Comparison of ENCODE assay signal across 18 cellular contexts in the genomic region with DNA sequence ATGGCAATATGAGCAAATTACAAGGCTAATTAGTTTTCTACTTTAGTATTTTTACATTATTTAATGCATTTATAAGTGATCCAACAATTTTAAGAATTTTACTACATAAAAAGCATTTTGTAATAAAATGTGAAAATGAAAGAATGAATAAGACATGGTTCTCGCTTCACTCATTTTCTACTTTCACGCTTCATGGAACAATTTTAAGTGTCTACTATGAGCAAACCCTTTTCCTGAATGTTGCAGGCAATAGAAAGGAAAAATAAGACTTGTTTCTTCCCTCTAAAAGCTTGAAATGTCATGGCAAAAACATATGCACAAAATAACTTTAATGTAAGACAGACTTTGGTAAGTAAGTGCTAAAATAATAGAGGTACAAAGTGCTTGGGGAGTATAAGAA.
DNase-seq lines count a peak whose midpoint lies in the region; ATAC-seq and TF ChIP-seq lines count a peak whose summit lies in the region.
"Had no signal": no experiment of that assay in that cellular context is flagged by ENCODE, and none has a peak within 500 bp of the region (broad histone marks: within the 10 kb centered on the region; RNA-seq: fewer than 3 reads in every experiment).

No MANE protein-coding gene starts in this region.

- H3K27ac Mint-ChIP-seq in activated naive CD8-positive, alpha-beta T cell: peak overlapping the region; percentile 10
- no peak overlapping the region for H3K27ac Mint-ChIP-seq in T-helper 17 cell
- H3K27ac Mint-ChIP-seq: CD4-positive, alpha-beta memory T cell had no signal

- H3K4me1 Mint-ChIP-seq in activated naive CD8-positive, alpha-beta T cell (ENCODE audit: low read depth): no peaks in the 10 kb centered on the region
- no peaks in the 10 kb centered on the region for H3K4me1 Mint-ChIP-seq in T-helper 17 cell
- H3K4me1 Mint-ChIP-seq: CD4-positive, alpha-beta memory T cell had no signal

- H3K4me1 ChIP-seq in cardiac muscle cell (ENCODE audit: low read depth) (peaks cover 27% of the 10 kb centered on the region), heart right ventricle (no peaks in the 10 kb centered on the region)

- H3K36me3 Mint-ChIP-seq in activated naive CD8-positive, alpha-beta T cell: no peaks in the 10 kb centered on the region
- H3K36me3 Mint-ChIP-seq in T-helper 17 cell (ENCODE audit: low read depth): no peaks in the 10 kb centered on the region
- H3K36me3 Mint-ChIP-seq: CD4-positive, alpha-beta memory T cell had no signal

- H3K4me3 ChIP-seq in cardiac muscle cell (no peak overlapping the region), heart right ventricle (no peak overlapping the region)

- no peak for ATAC-seq in heart right ventricle
- no peak for ATAC-seq in GM18907 (IDR thresholded peaks at IDR 0.05; ENCODE audit: unreplicated experiment)
- no peak for ATAC-seq in T-helper 17 cell
- ATAC-seq: PC-3 had no signal

- WGBS in heart right ventricle, 2 donors: 95 to 98% methylated on average over 2 of the region's 2 CpGs

- no peak overlapping the region for H3K4me3 Mint-ChIP-seq in activated naive CD8-positive, alpha-beta T cell
- no peak overlapping the region for H3K4me3 Mint-ChIP-seq in T-helper 17 cell
- H3K4me3 Mint-ChIP-seq: CD4-positive, alpha-beta memory T cell had no signal

- H3K27ac ChIP-seq in cardiac muscle cell (peak overlapping the region; percentile 68), heart right ventricle (no peak overlapping the region)

- intact Hi-C loops in heart right ventricle (cut with DNase I): no loop called here

- H3K9me3 ChIP-seq in cardiac muscle cell (ENCODE audit: low read depth) (no peaks in the 10 kb centered on the region), heart right ventricle (no peaks in the 10 kb centered on the region), T-helper 17 cell (ENCODE audit: control insufficient read depth, low read length, poor library complexity, severe bottlenecking) (no peaks in the 10 kb centered on the region)

- no peaks in the 10 kb centered on the region for H3K36me3 ChIP-seq in cardiac muscle cell
- H3K36me3 ChIP-seq in heart right ventricle: no peaks in the 10 kb centered on the region

- no peaks in the 10 kb centered on the region for H3K9me3 Mint-ChIP-seq in activated naive CD8-positive, alpha-beta T cell (ENCODE audit: low read depth)

- TF ChIP-seq CTCF in cardiac muscle cell (IDR thresholded peaks at IDR 0.05; ENCODE audit: low read depth, low read length) (no peak), heart right ventricle (IDR thresholded peaks at IDR 0.05) (no peak)

- H3K27me3 ChIP-seq in cardiac muscle cell: no peaks in the 10 kb centered on the region
- peaks cover 0 to 10% (median 3%) of the 10 kb centered on the region in 7 donors for H3K27me3 ChIP-seq in heart right ventricle

- DNase-seq in cardiac muscle cell (ENCODE audit: low read depth in 1 of 2, low spot score in 1 of 2) (no peak), heart right ventricle (no peak), kidney tubule cell (ENCODE audit: low spot score) (peak; percentile 55), SIG-M5 (lab: John Stamatoyannopoulos, UW) (no peak), T-helper 17 cell (no peak)
- DNase-seq in activated CD8-positive, alpha-beta memory T cell treated with anti-CD3 and anti-CD28 coated beads, Interleukin-2, amount 50 U/mL, for 4 hours: no peak
- DNase-seq: ACHN; CD4-positive, alpha-beta memory T cell; DMS79; GDM1; MM.1S; NCI-H1105; NCI-H187; NCI-H446 treated with DMSO at 0.1 percent for 48 hours; NCI-H748 treated with DMSO at 0.1 percent for 48 hours; PC-3 had no signal

- peaks cover 17% of the 10 kb centered on the region for H3K27me3 Mint-ChIP-seq in activated naive CD8-positive, alpha-beta T cell
- no peaks in the 10 kb centered on the region for H3K27me3 Mint-ChIP-seq in T-helper 17 cell
